In genomic region chr17:80990921-80991644, GRCh38 we compare ENCODE assay signal across 1 cellular context.
TF ChIP-seq lines count a peak whose summit lies in the region.

No MANE protein-coding gene starts in this region.

TF ChIP-seq in HepG2, 621 proteins besides CTCF, POLR2A, EP300 and RAD21 (continued from another document):
- TF ChIP-seq ZNF354B (CRISPR knock-in tag; IDR thresholded peaks at IDR 0.05), result 0 out of 2 replicates have a peak, but pooled peaks have one; percentile 30
- peak; percentile 12; the same call in 1 of the 2 replicates for TF ChIP-seq SPEN (CRISPR knock-in tag; IDR thresholded peaks at IDR 0.05; ENCODE audit: low read depth)
- TF ChIP-seq ZNF891 (CRISPR knock-in tag; IDR thresholded peaks at IDR 0.05), result 0 out of 2 replicates have a peak, but pooled peaks have one; percentile 57
- 0 out of 2 replicates have a peak, but pooled peaks have one; percentile 63 for TF ChIP-seq ZNF383 (CRISPR knock-in tag; IDR thresholded peaks at IDR 0.05; ENCODE audit: borderline replicate concordance)
- 0 out of 2 replicates have a peak, but pooled peaks have one; percentile 55 for TF ChIP-seq ZSCAN22 (CRISPR knock-in tag; IDR thresholded peaks at IDR 0.05)
- TF ChIP-seq RARA (CRISPR knock-in tag; IDR thresholded peaks at IDR 0.05), result 0 out of 2 replicates have a peak, but pooled peaks have one; percentile 22
- TF ChIP-seq ZXDC (CRISPR knock-in tag; IDR thresholded peaks at IDR 0.05), result no peak
- no peak for TF ChIP-seq DDIT3 (CRISPR knock-in tag; IDR thresholded peaks at IDR 0.05)
- no peak for TF ChIP-seq ZNF468 (CRISPR knock-in tag; IDR thresholded peaks at IDR 0.05)
- peak; percentile 75 for TF ChIP-seq PAXIP1 (CRISPR knock-in tag; conservative IDR thresholded peaks at IDR 0.05)
- no peak for TF ChIP-seq SP1 (IDR thresholded peaks at IDR 0.05)
- TF ChIP-seq SP1 (CRISPR knock-in tag; IDR thresholded peaks at IDR 0.05), result no peak
- TF ChIP-seq NPAS2 (CRISPR knock-in tag; IDR thresholded peaks at IDR 0.05; ENCODE audit: borderline replicate concordance), result no peak
TF ChIP-seq in HepG2: peak in this region for 102.
